In genomic region chr3:54792584-54792983, GRCh38 we compare ENCODE assay signal across 19 cellular contexts.
"Had no signal": no experiment of that assay in that cellular context is flagged by ENCODE, and none has a peak within 500 bp of the region (broad histone marks: within the 10 kb centered on the region; RNA-seq: fewer than 3 reads in every experiment).

No MANE protein-coding gene starts in this region.

- H3K27ac Mint-ChIP-seq: dendritic cell treated with granulocyte-macrophage colony-stimulating factor and Interleukin-4, amounts not matched to agents 40 ng/mL and 50 ng/mL, for 4 days; effector memory CD8-positive, alpha-beta T cell; immature natural killer cell; memory B cell; naive B cell; nephron; progenitor cell of endocrine pancreas had no signal

- H3K4me2 ChIP-seq: smooth muscle cell had no signal

- H3K4me3 Mint-ChIP-seq: dendritic cell treated with granulocyte-macrophage colony-stimulating factor and Interleukin-4, amounts not matched to agents 40 ng/mL and 50 ng/mL, for 4 days; effector memory CD8-positive, alpha-beta T cell; immature natural killer cell; memory B cell; naive B cell; nephron had no signal

- ATAC-seq: effector memory CD8-positive, alpha-beta T cell; gastrocnemius medialis; lower lobe of right lung; pancreas; right cardiac atrium had no signal

- H3K36me3 ChIP-seq: esophagus muscularis mucosa, gastrocnemius medialis, left ventricle myocardium inferior, lower lobe of right lung, pancreas had no signal

- H3K36me3 Mint-ChIP-seq: immature natural killer cell, memory B cell, naive B cell had no signal

- H3K27me3 ChIP-seq: esophagus muscularis mucosa, gastrocnemius medialis, pancreas had no signal

- H3K9me3 Mint-ChIP-seq: effector memory CD8-positive, alpha-beta T cell; memory B cell had no signal

- DNase-seq: effector memory CD8-positive, alpha-beta T cell; gastrocnemius medialis; glutamatergic neuron; immature natural killer cell; left ventricle myocardium inferior; lower lobe of right lung; naive B cell; occipital lobe; pancreas; right cardiac atrium; stimulated activated CD4-positive, alpha-beta T cell treated with anti-CD3 and anti-CD28 coated beads, Interleukin-2, amount 100 ng/mL, for 48 hours; stimulated activated naive CD4-positive, alpha-beta T cell treated with Interleukin-2 at 50 U/mL for 16 hours; trophoblast cell had no signal

- H3K4me3 ChIP-seq: esophagus muscularis mucosa, gastrocnemius medialis, left ventricle myocardium inferior, lower lobe of right lung, pancreas, smooth muscle cell had no signal

- H3K27me3 Mint-ChIP-seq: dendritic cell treated with granulocyte-macrophage colony-stimulating factor and Interleukin-4, amounts not matched to agents 40 ng/mL and 50 ng/mL, for 4 days; effector memory CD8-positive, alpha-beta T cell; memory B cell; progenitor cell of endocrine pancreas had no signal

- H3K9me3 ChIP-seq: esophagus muscularis mucosa, gastrocnemius medialis, lower lobe of right lung, pancreas had no signal

- H3K4me1 Mint-ChIP-seq: immature natural killer cell, memory B cell, naive B cell, nephron had no signal

- H3K4me1 ChIP-seq: gastrocnemius medialis, left ventricle myocardium inferior, lower lobe of right lung, pancreas had no signal
